ENCODE assay signal across 8 cellular contexts in the genomic region with DNA sequence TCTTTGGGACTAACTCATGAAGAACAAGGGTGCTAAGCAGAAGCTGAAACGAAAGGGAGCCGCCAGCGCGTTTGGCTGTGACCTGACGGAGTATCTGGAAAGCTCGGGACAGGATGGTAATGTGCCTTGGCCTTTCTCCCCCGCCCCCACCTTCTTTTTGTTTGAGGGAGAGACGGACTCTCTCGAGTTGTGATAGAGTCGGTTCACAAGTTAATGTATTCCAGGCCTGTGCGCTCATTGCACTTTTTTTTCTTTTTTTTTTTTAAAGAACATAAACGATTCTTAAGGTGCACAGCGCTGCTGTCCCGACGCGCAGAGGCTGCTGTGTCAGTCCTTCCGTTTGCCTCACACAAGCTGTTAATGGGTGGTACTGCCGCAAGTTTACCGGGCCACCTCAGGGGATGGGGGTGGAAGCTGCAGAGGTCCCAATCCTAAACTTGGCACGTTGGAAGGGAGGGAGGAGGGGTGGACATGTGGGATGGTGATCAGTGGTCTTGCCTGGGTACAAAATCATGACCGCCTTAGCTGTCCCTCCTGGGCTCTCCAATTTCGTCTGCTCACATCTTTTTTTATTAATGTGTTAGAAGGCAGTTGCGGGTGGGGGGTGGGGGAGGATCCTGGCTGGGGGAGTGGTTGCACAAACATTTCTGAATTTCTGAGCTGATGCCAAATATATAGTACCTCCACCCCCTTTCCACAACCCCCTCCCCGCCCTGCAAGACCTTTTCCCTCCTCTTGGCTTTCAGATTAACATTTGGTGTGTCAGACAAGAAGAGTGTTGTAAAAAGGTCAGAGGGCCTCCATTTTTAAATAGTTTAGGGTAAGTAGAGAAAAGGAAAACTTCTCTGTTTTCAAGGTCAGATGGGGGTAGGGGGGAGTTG. TPM values are rescaled to one million over a fixed set of nuclear protein-coding genes. Genes with fewer than 3 reads are reported as not detected.
DNase-seq lines count a peak whose midpoint lies in the region; ATAC-seq and TF ChIP-seq lines count a peak whose summit lies in the region.

No MANE protein-coding gene starts in this region.

- peak overlapping the region; percentile 56 for H3K9ac ChIP-seq in fibroblast of lung (ENCODE audit: insufficient read depth, low read length)

- peak overlapping the region; percentile 79; the same call in 1 of the 2 replicates for H3K27ac ChIP-seq in HEK293 (ENCODE audit: extremely low read depth, low read depth, low read length)
- peak overlapping the region; percentile 71 for H3K27ac ChIP-seq in fibroblast of lung (ENCODE audit: insufficient read depth, low read length)
- H3K27ac ChIP-seq in thoracic aorta = peak overlapping the region; percentile 90 to 93

- H3K79me2 ChIP-seq in fibroblast of lung (ENCODE audit: control insufficient read depth, insufficient read depth, low read length) = peaks cover 3% of the 10 kb centered on the region

- POLR2A ChIA-PET in HEK293 (lab: Yijun Ruan, JAX) = interaction anchor here (0.9 to 2.4 kb wide), 5 partner anchors 9 to 54 kb away, joined by 3 to 10 read pairs (median 4); partner anchors contain the start of gene B4GALT4

- H3K36me3 ChIP-seq in HEK293 (ENCODE audit: control insufficient read depth in 2 of 2, insufficient read depth in 1 of 2, low read length in 2 of 2) = peaks cover 0 to 14% of the 10 kb centered on the region in 2 experiments; a peak in 1 of 3 replicates
- H3K36me3 ChIP-seq in fibroblast of lung (ENCODE audit: control insufficient read depth, insufficient read depth, low read length) = no peaks in the 10 kb centered on the region
- no peaks in the 10 kb centered on the region for H3K36me3 ChIP-seq in neuron (ENCODE audit: insufficient read depth, low read length)
- H3K36me3 ChIP-seq in thoracic aorta = no peaks in the 10 kb centered on the region

- TF ChIP-seq CTCF in GM13977 (IDR thresholded peaks at IDR 0.05; ENCODE audit: extremely low read depth, insufficient read depth, missing control alignments) (no peak), HEK293 (tag by site-specific recombination; IDR thresholded peaks at IDR 0.05) (no peak), fibroblast of lung (conservative IDR thresholded peaks at IDR 0.05 in 1 of 2, IDR thresholded peaks at IDR 0.05 in 1 of 2; ENCODE audit: low read depth in 1 of 2, low read length in 2 of 2) (no peak), thoracic aorta (IDR thresholded peaks at IDR 0.05) (no peak)

- DNase-seq in GM13977 (ENCODE audit: low spot score) = peak; percentile 44
- DNase-seq in NCI-H146 treated with DMSO at 0.1 percent for 48 hours (lab: John Stamatoyannopoulos, UW; ENCODE audit: unreplicated experiment) = peak; percentile 4
- DNase-seq in activated T-cell treated with anti-CD3 and anti-CD28 coated beads for 4 hours = peak; percentile 55
- peak; percentile 35 to 61 for DNase-seq in fibroblast of lung (ENCODE audit: low read depth in 2 of 2)
- DNase-seq in thoracic aorta (ENCODE audit: low spot score) = no peak
- DNase-seq in putamen (ENCODE audit: low spot score) = no peak

- H3K27me3 ChIP-seq in fibroblast of lung (ENCODE audit: control insufficient read depth, insufficient read depth, low read length) (no peaks in the 10 kb centered on the region), neuron (ENCODE audit: insufficient read depth, low read length) (peaks cover 8% of the 10 kb centered on the region), thoracic aorta (replicated peaks; ENCODE audit: insufficient read depth) (no peaks in the 10 kb centered on the region)

- H3K9me3 ChIP-seq in HEK293 (ENCODE audit: control insufficient read depth, insufficient read depth, low read depth, low read length) = no peaks in the 10 kb centered on the region
- no peaks in the 10 kb centered on the region for H3K9me3 ChIP-seq in fibroblast of lung (ENCODE audit: control insufficient read depth, insufficient read depth, low read depth, low read length)
- no peaks in the 10 kb centered on the region for H3K9me3 ChIP-seq in neuron (ENCODE audit: low read length)
- no peaks in the 10 kb centered on the region for H3K9me3 ChIP-seq in thoracic aorta

- in situ Hi-C loops in GM13977 (cut with MboI; ENCODE audit: low pct_unique_long_range_greater_than_20kb, low sequenced_read_pairs, unreplicated experiment) = no loop called here

- H2AFZ ChIP-seq in fibroblast of lung (ENCODE audit: low read length) = peak overlapping the region; percentile 43
- H2AFZ ChIP-seq in neuron (ENCODE audit: low read depth, low read length) = peak overlapping the region; percentile 98

- H4K20me1 ChIP-seq in fibroblast of lung (ENCODE audit: control insufficient read depth, extremely low read depth, insufficient read depth, low read length) = no peaks in the 10 kb centered on the region

- peak overlapping the region; percentile 90 for H3K4me2 ChIP-seq in fibroblast of lung (ENCODE audit: extremely low read depth, insufficient read depth, low read length)

- CTCF ChIA-PET in HEK293 (lab: Yijun Ruan, JAX) = interaction anchor here (0.6 kb wide), 2 partner anchors 21 to 36 kb away, joined by 3 read pairs; no protein-coding TSS in a partner anchor

- peak overlapping the region; percentile 66 for H3K4me3 ChIP-seq in HEK293 (ENCODE audit: low read depth, low read length)
- H3K4me3 ChIP-seq in fibroblast of lung (replicated peaks in 1 of 4; ENCODE audit: control extremely low read depth in 1 of 4, insufficient read depth in 1 of 4, low read depth in 3 of 4, low read length in 4 of 4) = peak overlapping the region; percentile 77 to 80 (median 78)
- H3K4me3 ChIP-seq in neuron (ENCODE audit: low read length) = peak overlapping the region; percentile 69
- peak overlapping the region; percentile 91 for H3K4me3 ChIP-seq in thoracic aorta

- H3K4me1 ChIP-seq in HEK293 (ENCODE audit: control insufficient read depth, insufficient read depth, low read length) = no peaks in the 10 kb centered on the region
- peaks cover 4% of the 10 kb centered on the region for H3K4me1 ChIP-seq in fibroblast of lung (ENCODE audit: control insufficient read depth, extremely low read depth, insufficient read depth, low read length)
- peaks cover 21% of the 10 kb centered on the region for H3K4me1 ChIP-seq in neuron (ENCODE audit: insufficient read depth, low read length)
- peaks cover 13 to 30% of the 10 kb centered on the region in 2 donors for H3K4me1 ChIP-seq in thoracic aorta (ENCODE audit: control insufficient read depth in 1 of 2, low read depth in 2 of 2)

- ATAC-seq in thoracic aorta (ENCODE audit: insufficient number of reproducible peaks, low FRiP score, low read depth) = no peak

TF ChIP-seq in HEK293, 187 proteins besides CTCF, POLR2A, EP300 and RAD21 (continues in another document):
- TF ChIP-seq PRDM10 (tag by site-specific recombination; IDR thresholded peaks at IDR 0.05) (peak; percentile 87), REPIN1 (tag by site-specific recombination; IDR thresholded peaks at IDR 0.05; ENCODE audit: low read depth) (no peak), EGR2 (tag by site-specific recombination; IDR thresholded peaks at IDR 0.05; ENCODE audit: low read depth) (0 out of 2 replicates have a peak, but pooled peaks have one; percentile 37), KLF7 (tag by site-specific recombination; IDR thresholded peaks at IDR 0.05; ENCODE audit: borderline replicate concordance) (no peak)
- TF ChIP-seq, protein P1, sequence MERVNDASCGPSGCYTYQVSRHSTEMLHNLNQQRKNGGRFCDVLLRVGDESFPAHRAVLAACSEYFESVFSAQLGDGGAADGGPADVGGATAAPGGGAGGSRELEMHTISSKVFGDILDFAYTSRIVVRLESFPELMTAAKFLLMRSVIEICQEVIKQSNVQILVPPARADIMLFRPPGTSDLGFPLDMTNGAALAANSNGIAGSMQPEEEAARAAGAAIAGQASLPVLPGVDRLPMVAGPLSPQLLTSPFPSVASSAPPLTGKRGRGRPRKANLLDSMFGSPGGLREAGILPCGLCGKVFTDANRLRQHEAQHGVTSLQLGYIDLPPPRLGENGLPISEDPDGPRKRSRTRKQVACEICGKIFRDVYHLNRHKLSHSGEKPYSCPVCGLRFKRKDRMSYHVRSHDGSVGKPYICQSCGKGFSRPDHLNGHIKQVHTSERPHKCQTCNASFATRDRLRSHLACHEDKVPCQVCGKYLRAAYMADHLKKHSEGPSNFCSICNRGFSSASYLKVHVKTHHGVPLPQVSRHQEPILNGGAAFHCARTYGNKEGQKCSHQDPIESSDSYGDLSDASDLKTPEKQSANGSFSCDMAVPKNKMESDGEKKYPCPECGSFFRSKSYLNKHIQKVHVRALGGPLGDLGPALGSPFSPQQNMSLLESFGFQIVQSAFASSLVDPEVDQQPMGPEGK (tag by site-specific recombination; IDR thresholded peaks at IDR 0.05) = peak; percentile 11; the same call in 1 of the 2 replicates

RNA-seq across cellular contexts. Expression of gene ARHGAP31, which starts 0.9 kb away (rescaled TPM):
- total RNA-seq in fibroblast of lung (3.3 and 3.5 TPM in 2 replicates), thoracic aorta (10 to 100 TPM; 20.8 to 33.6 TPM)
- 5.1 and 8.1 TPM in 2 replicates for polyA plus RNA-seq in fibroblast of lung
- 3.8 and 5.8 TPM in 2 replicates for polyA plus RNA-seq in fibroblast of lung (2012)
- 13.7 and 22.2 TPM in 2 replicates for polyA minus RNA-seq in fibroblast of lung (ENCODE audit: low replicate concordance)

RNA-seq across cellular contexts. Expression of gene B4GALT4, which starts 54.5 kb away (rescaled TPM):
- 16.4 and 19.5 TPM in 2 replicates for total RNA-seq in fibroblast of lung
- polyA plus RNA-seq in fibroblast of lung = 25.8 and 32.4 TPM in 2 replicates
- 23.4 and 28.1 TPM in 2 replicates for polyA plus RNA-seq in fibroblast of lung (2012)
- 2.5 and 4.1 TPM in 2 replicates for polyA minus RNA-seq in fibroblast of lung (ENCODE audit: low replicate concordance)
- total RNA-seq in thoracic aorta = 10 to 100 TPM; 17.1 to 19.6 TPM

Comparison
In these comparisons a context has a peak if more than half of its experiments do, and no peak if none do; other contexts are left out.
1. DNase-seq: peak in GM13977 (single experiment), NCI-H146 treated with DMSO at 0.1 percent for 48 hours (single experiment), activated T-cell treated with anti-CD3 and anti-CD28 coated beads for 4 hours (single experiment) and fibroblast of lung (2 of 2); none in thoracic aorta (single experiment) and putamen (single experiment).
2. Peak in every context shown above with its lines, with median percentiles within 50 percentile points of each other: H3K27ac ChIP-seq and H3K4me3 ChIP-seq.